Comparison of ENCODE assay signal across 1 cellular context in genomic region chr7:137122145-137122544, GRCh38.
TF ChIP-seq lines count a peak whose summit lies in the region.

No MANE protein-coding gene starts in this region.

TF ChIP-seq in IMR-90, 13 proteins besides CTCF, POLR2A, EP300 and RAD21 (continued from another document):
- TF ChIP-seq SMC3 (IDR thresholded peaks at IDR 0.05; ENCODE audit: low read depth, low read length) (no peak), MAZ (IDR thresholded peaks at IDR 0.05; ENCODE audit: borderline replicate concordance, low read depth, low read length) (no peak)
